ENCODE assay signal across 25 cellular contexts in genomic region chr3:187088701-187089100, GRCh38.
"Had no signal": no experiment of that assay in that cellular context is flagged by ENCODE, and none has a peak within 500 bp of the region (broad histone marks: within the 10 kb centered on the region; RNA-seq: fewer than 3 reads in every experiment).

No MANE protein-coding gene starts in this region.

- H3K4me1 ChIP-seq: neural progenitor cell, parathyroid adenoma, suprapubic skin, upper lobe of right lung, uterus had no signal

- H3K4me2 ChIP-seq: hepatocyte, neural progenitor cell had no signal

- H3K27ac ChIP-seq: epithelial cell of prostate, gastroesophageal sphincter, heart left ventricle, hepatocyte, left lung, neural progenitor cell, parathyroid adenoma, right lobe of liver, suprapubic skin, transverse colon, upper lobe of right lung, uterus had no signal

- H3K27me3 ChIP-seq: gastroesophageal sphincter, heart left ventricle, hepatocyte, left lung, neural progenitor cell, right lobe of liver, suprapubic skin, transverse colon, upper lobe of right lung, uterus had no signal

- DNase-seq: effector CD8-positive, alpha-beta T cell; endodermal cell; foreskin fibroblast; heart left ventricle; left cardiac atrium; left lung; mesenchymal stem cell; mucosa of descending colon; naive B cell; right lobe of liver; small intestine; stimulated activated CD4-positive, alpha-beta T cell treated with anti-CD3 and anti-CD28 coated beads, Interleukin-1b, Interleukin-23, amount 100 ng/mL, for 48 hours; stimulated activated CD4-positive, alpha-beta T cell treated with anti-CD3 and anti-CD28 coated beads, Interleukin-4, amount 100 ng/mL, for 1 hour; stimulated activated CD8-positive, alpha-beta memory T cell treated with anti-CD3 and anti-CD28 coated beads, Interleukin-4, amount 100 ng/mL, for 48 hours; stimulated activated naive CD4-positive, alpha-beta T cell; stimulated activated naive CD8-positive, alpha-beta T cell treated with anti-CD3 and anti-CD28 coated beads, Interleukin-15, amount 100 ng/mL, for 72 hours; transverse colon; upper lobe of right lung; uterus had no signal

- H3K36me3 ChIP-seq: gastroesophageal sphincter, heart left ventricle, left lung, neural progenitor cell, right lobe of liver, suprapubic skin, transverse colon, upper lobe of right lung, uterus had no signal

- H3K79me2 ChIP-seq: hepatocyte, parathyroid adenoma had no signal

- H3K4me3 ChIP-seq: gastroesophageal sphincter, heart left ventricle, hepatocyte, left lung, mucosa of descending colon, neural progenitor cell, right lobe of liver, suprapubic skin, transverse colon, upper lobe of right lung, uterus had no signal

- H3K9me3 ChIP-seq: right lobe of liver, suprapubic skin, uterus had no signal
